Comparison of ENCODE assay signal across 9 cellular contexts in genomic region chr6:11714116-11714797, GRCh38.
DNase-seq lines count a peak whose midpoint lies in the region; ATAC-seq lines count a peak whose summit lies in the region.
"Had no signal": no experiment of that assay in that cellular context is flagged by ENCODE, and none has a peak within 500 bp of the region (broad histone marks: within the 10 kb centered on the region; RNA-seq: fewer than 3 reads in every experiment).

No MANE protein-coding gene starts in this region.

- ATAC-seq in GM19025 (IDR thresholded peaks at IDR 0.05; ENCODE audit: low read depth, unreplicated experiment): peak; percentile 42
- ATAC-seq in HG02870 (IDR thresholded peaks at IDR 0.05; ENCODE audit: unreplicated experiment): peak; percentile 55

- in situ Hi-C loops in ACHN (cut with HindIII; ENCODE audit: low pct_ligation_motif_present, low pct_unique_long_range_greater_than_20kb, low sequenced_read_pairs): no loop called here

- peak; percentile 27 for DNase-seq in activated CD8-positive, alpha-beta memory T cell treated with anti-CD3 and anti-CD28 coated beads, Interleukin-2, amount 50 U/mL, for 4 hours
- DNase-seq in stimulated activated CD4-positive, alpha-beta T cell treated with anti-CD3 and anti-CD28 coated beads, Interleukin-1b, Interleukin-23, amount 100 ng/mL, for 48 hours: peak; percentile 61
- DNase-seq in ACHN (no peak), hippocampal formation (lab: John Stamatoyannopoulos, UW) (no peak), retina (no peak), RKO (ENCODE audit: low spot score) (no peak)
- DNase-seq: testis had no signal

Comparison
In these comparisons a context has a peak if more than half of its experiments do, and no peak if none do; other contexts are left out.
1. DNase-seq: peak in activated CD8-positive, alpha-beta memory T cell treated with anti-CD3 and anti-CD28 coated beads, Interleukin-2, amount 50 U/mL, for 4 hours (single experiment) and stimulated activated CD4-positive, alpha-beta T cell treated with anti-CD3 and anti-CD28 coated beads, Interleukin-1b, Interleukin-23, amount 100 ng/mL, for 48 hours (single experiment); none in ACHN (single experiment), hippocampal formation (0 of 2), retina (single experiment) and RKO (single experiment).